In the genomic region with DNA sequence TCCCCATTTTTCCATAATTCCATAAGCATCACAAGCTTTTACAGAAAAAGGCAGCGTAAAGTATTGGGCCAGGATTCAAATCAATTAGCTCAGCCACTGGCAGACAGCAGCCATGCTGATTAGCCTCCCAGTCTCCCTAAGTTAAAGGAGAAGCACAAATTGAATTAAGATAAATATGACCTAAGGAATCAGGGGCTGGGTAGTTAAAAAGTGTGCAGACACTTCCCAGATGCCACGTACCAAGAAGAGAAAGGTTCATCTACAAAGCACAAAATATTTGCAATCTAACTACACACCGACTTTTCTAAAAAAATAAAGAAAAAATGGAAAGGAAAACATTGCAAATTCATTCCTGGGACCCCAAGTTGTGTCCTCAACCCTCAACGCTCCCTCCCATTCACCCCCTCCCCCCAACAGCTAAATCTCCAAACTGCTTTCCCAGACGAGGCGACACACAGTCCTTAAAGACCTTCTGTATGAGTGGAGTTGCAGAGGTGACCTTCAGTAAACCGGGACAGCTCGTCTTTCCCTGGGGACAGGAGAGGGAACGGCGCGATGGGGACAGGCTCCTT, we compare ENCODE assay signal across 8 cellular contexts. TPM values are rescaled to one million over a fixed set of nuclear protein-coding genes. Genes with fewer than 3 reads are reported as not detected.
DNase-seq lines count a peak whose midpoint lies in the region; ATAC-seq and TF ChIP-seq lines count a peak whose summit lies in the region.

No MANE protein-coding gene starts in this region.

- H3K4me3 Mint-ChIP-seq in activated CD4-positive, alpha-beta T cell treated with anti-CD3 and anti-CD28 coated beads, Interleukin-2, amount 10 ng/mL, durations not matched to agents 7 days and 5 days, result peak overlapping the region; percentile 94
- H3K4me3 Mint-ChIP-seq in T-cell, result peak overlapping the region; percentile 93 to 97 (median 97)

- POLR2A ChIA-PET in activated CD4-positive, alpha-beta T cell treated with anti-CD3 and anti-CD28 coated beads, Interleukin-2, amount 10 ng/mL, durations not matched to agents 7 days and 5 days (lab: Charles Lee), result no interaction called here
- POLR2A ChIA-PET in T-cell (lab: Charles Lee), result interaction anchor here (0.6 to 0.7 kb wide), 8 partner anchors 10 to 1444 kb away, joined by 3 to 9 read pairs (median 6); no protein-coding TSS in a partner anchor

- CTCF ChIA-PET in activated CD4-positive, alpha-beta T cell treated with anti-CD3 and anti-CD28 coated beads, Interleukin-2, amount 10 ng/mL, durations not matched to agents 7 days and 5 days (lab: Charles Lee), result interaction anchor here (0.6 to 2.4 kb wide), 7 partner anchors 9 to 170 kb away, joined by 3 to 7 read pairs (median 4); partner anchors contain the start of gene MOB1B
- CTCF ChIA-PET in T-cell (lab: Charles Lee), result interaction anchor here in 1 of 2 donors (1.5 to 1.9 kb wide), 2 partner anchors 103 to 135 kb away, joined by 4 to 10 read pairs; no protein-coding TSS in a partner anchor

- no peak for TF ChIP-seq CTCF in fibroblast of pulmonary artery (IDR thresholded peaks at IDR 0.05; ENCODE audit: low read length, missing control alignments)
- TF ChIP-seq CTCF in retinal pigment epithelial cell (conservative IDR thresholded peaks at IDR 0.05; ENCODE audit: low read depth, low read length), result no peak

- no peak for DNase-seq in activated CD4-positive, alpha-beta T cell treated with anti-CD3 and anti-CD28 coated beads, Interleukin-2, amount 10 ng/mL, durations not matched to agents 7 days and 5 days
- DNase-seq in activated CD4-positive, alpha-beta T cell treated with anti-CD3 and anti-CD28 coated beads for 1 hour, result no peak
- DNase-seq in T-cell (no peak), fibroblast of pulmonary artery (ENCODE audit: low read depth) (peak; percentile 24), retinal pigment epithelial cell (ENCODE audit: low read depth) (no peak)

- H3K4me3 ChIP-seq in fibroblast of pulmonary artery (replicated peaks; ENCODE audit: low read depth, low read length) (peak overlapping the region; percentile 72), retinal pigment epithelial cell (ENCODE audit: low read length) (peak overlapping the region; percentile 89)

- no peaks in the 10 kb centered on the region for H3K9me3 Mint-ChIP-seq in activated CD4-positive, alpha-beta T cell treated with anti-CD3 and anti-CD28 coated beads, Interleukin-2, amount 10 ng/mL, durations not matched to agents 7 days and 5 days
- H3K9me3 Mint-ChIP-seq in T-cell, result no peaks in the 10 kb centered on the region

- H3K27me3 Mint-ChIP-seq in activated CD4-positive, alpha-beta T cell treated with anti-CD3 and anti-CD28 coated beads, Interleukin-2, amount 10 ng/mL, durations not matched to agents 7 days and 5 days, result no peaks in the 10 kb centered on the region
- no peaks in the 10 kb centered on the region for H3K27me3 Mint-ChIP-seq in T-cell

- H3K27ac Mint-ChIP-seq in activated CD4-positive, alpha-beta T cell treated with anti-CD3 and anti-CD28 coated beads, Interleukin-2, amount 10 ng/mL, durations not matched to agents 7 days and 5 days, result peak overlapping the region; percentile 96
- H3K27ac Mint-ChIP-seq in T-cell, result peak overlapping the region; percentile 96 to 97

- peaks cover 23% of the 10 kb centered on the region for H3K36me3 Mint-ChIP-seq in activated CD4-positive, alpha-beta T cell treated with anti-CD3 and anti-CD28 coated beads, Interleukin-2, amount 10 ng/mL, durations not matched to agents 7 days and 5 days (ENCODE audit: low read depth)
- H3K36me3 Mint-ChIP-seq in T-cell, result peaks cover 15% of the 10 kb centered on the region

- no peak for ATAC-seq in T-cell (replicated peaks in 1 of 4)
- ATAC-seq in GM19455 (IDR thresholded peaks at IDR 0.05; ENCODE audit: unreplicated experiment), result no peak
- ATAC-seq in HG03442 (IDR thresholded peaks at IDR 0.05; ENCODE audit: unreplicated experiment), result no peak
- ATAC-seq in GM18519 (IDR thresholded peaks at IDR 0.05; ENCODE audit: low FRiP score, unreplicated experiment), result no peak

- H3K4me1 Mint-ChIP-seq in activated CD4-positive, alpha-beta T cell treated with anti-CD3 and anti-CD28 coated beads, Interleukin-2, amount 10 ng/mL, durations not matched to agents 7 days and 5 days, result peaks cover 26% of the 10 kb centered on the region
- peaks cover 25 to 44% (median 27%) of the 10 kb centered on the region in 3 donors for H3K4me1 Mint-ChIP-seq in T-cell

RNA-seq across cellular contexts. Expression of gene GRSF1, which starts 1.2 kb away (rescaled TPM):
- 10 to 100 TPM; 65.2 to 76.8 TPM for total RNA-seq in activated CD4-positive, alpha-beta T cell treated with anti-CD3 and anti-CD28 coated beads, Interleukin-2, amount 10 ng/mL, durations not matched to agents 7 days and 5 days
- 10 to 100 TPM; 42.6 to 48.8 (median 44.7) TPM for total RNA-seq in T-cell
